2 cellular contexts compared by ENCODE assay signal in genomic region chr20:21432911-21433310, GRCh38.
TF ChIP-seq lines count a peak whose summit lies in the region.

No MANE protein-coding gene starts in this region.

TF ChIP-seq in SK-N-SH, 30 proteins besides CTCF, POLR2A, EP300 and RAD21:
- TF ChIP-seq PBX3 (IDR thresholded peaks at IDR 0.05) (no peak), MEF2A (IDR thresholded peaks at IDR 0.05; ENCODE audit: borderline replicate concordance, low read depth) (no peak), TCF12 (IDR thresholded peaks at IDR 0.05) (no peak), RXRA (IDR thresholded peaks at IDR 0.05; ENCODE audit: borderline replicate concordance, low read depth) (no peak), NRF1 (IDR thresholded peaks at IDR 0.05; ENCODE audit: low read depth, low read length) (no peak), SMC3 (IDR thresholded peaks at IDR 0.05; ENCODE audit: low read depth, low read length) (no peak), JUND (IDR thresholded peaks at IDR 0.05) (no peak), ELF1 (IDR thresholded peaks at IDR 0.05) (no peak), FOSL2 (IDR thresholded peaks at IDR 0.05; ENCODE audit: borderline replicate concordance, low read depth) (no peak; the same call in 1 of the 2 replicates), REST (IDR thresholded peaks at IDR 0.05; ENCODE audit: low read depth, low read length) (no peak), FOXM1 (IDR thresholded peaks at IDR 0.05; ENCODE audit: low read depth) (no peak), FOXJ3 (CRISPR knock-in tag; IDR thresholded peaks at IDR 0.05) (no peak), RCOR1 (IDR thresholded peaks at IDR 0.05; ENCODE audit: low read length) (no peak)

TF ChIP-seq in SK-N-SH treated with all-trans-retinoic acid at 6 μM for 48 hours, 23 proteins besides CTCF, POLR2A, EP300 and RAD21 (continued from another document):
- TF ChIP-seq POU6F1 (CRISPR knock-in tag; IDR thresholded peaks at IDR 0.05; ENCODE audit: borderline replicate concordance, low read depth): no peak
- no peak for TF ChIP-seq PATZ1 (CRISPR knock-in tag; IDR thresholded peaks at IDR 0.05; ENCODE audit: borderline replicate concordance)
- TF ChIP-seq TCF4 (CRISPR knock-in tag; IDR thresholded peaks at IDR 0.05; ENCODE audit: borderline replicate concordance): no peak
- TF ChIP-seq TOX (CRISPR knock-in tag; IDR thresholded peaks at IDR 0.05; ENCODE audit: borderline replicate concordance): no peak
- TF ChIP-seq ZC3H10 (CRISPR knock-in tag; IDR thresholded peaks at IDR 0.05): no peak
- no peak for TF ChIP-seq ZNF565 (CRISPR knock-in tag; conservative IDR thresholded peaks at IDR 0.05; ENCODE audit: low read depth)
- no peak for TF ChIP-seq ESRRG (CRISPR knock-in tag; IDR thresholded peaks at IDR 0.05)
- TF ChIP-seq ZFP3 (CRISPR knock-in tag; IDR thresholded peaks at IDR 0.05): no peak
- TF ChIP-seq ISL1 (CRISPR knock-in tag; IDR thresholded peaks at IDR 0.05): no peak
- TF ChIP-seq CSDC2 (CRISPR knock-in tag; IDR thresholded peaks at IDR 0.05): no peak
- TF ChIP-seq ZFP30 (CRISPR knock-in tag; IDR thresholded peaks at IDR 0.05): no peak
- TF ChIP-seq PPARA (CRISPR knock-in tag; IDR thresholded peaks at IDR 0.05; ENCODE audit: borderline replicate concordance): no peak
- no peak for TF ChIP-seq ZNF70 (CRISPR knock-in tag; IDR thresholded peaks at IDR 0.05)
- no peak for TF ChIP-seq CREB5 (CRISPR knock-in tag; IDR thresholded peaks at IDR 0.05; ENCODE audit: low read depth)
- TF ChIP-seq OSR1 (CRISPR knock-in tag; IDR thresholded peaks at IDR 0.05): no peak
- TF ChIP-seq TSHZ2 (CRISPR knock-in tag; IDR thresholded peaks at IDR 0.05): no peak
